20 cellular contexts compared by ENCODE assay signal in genomic region chr1:23427550-23427949, GRCh38. TPM values are rescaled to one million over a fixed set of nuclear protein-coding genes. Genes with fewer than 3 reads are reported as not detected.
A peak's percentile ranks its signal among the peaks of the same experiment; 100 is the strongest.
DNase-seq lines count a peak whose midpoint lies in the region; ATAC-seq, FAIRE-seq and TF ChIP-seq lines count a peak whose summit lies in the region.
"Had no signal": no experiment of that assay in that cellular context is flagged by ENCODE, and none has a peak within 500 bp of the region (broad histone marks: within the 10 kb centered on the region; RNA-seq: fewer than 3 reads in every experiment).

No MANE protein-coding gene starts in this region.

- no peak overlapping the region for H3K4me3 ChIP-seq in BLaER1
- no peak overlapping the region for H3K4me3 ChIP-seq in GM23338
- no peak overlapping the region for H3K4me3 ChIP-seq in GM12878
- H3K4me3 ChIP-seq in small intestine (ENCODE audit: low read depth in 1 of 2, low read length in 2 of 2) = no peak overlapping the region
- H3K4me3 ChIP-seq: GM23248 had no signal

- H3K36me3 ChIP-seq in BLaER1 = peaks cover 15% of the 10 kb centered on the region
- H3K36me3 ChIP-seq in GM23338 (ENCODE audit: insufficient read depth) = no peaks in the 10 kb centered on the region
- no peaks in the 10 kb centered on the region for H3K36me3 ChIP-seq in GM12878 (ENCODE audit: control insufficient read depth in 2 of 2, insufficient read depth in 2 of 2, low read length in 1 of 2)
- no peaks in the 10 kb centered on the region for H3K36me3 ChIP-seq in small intestine (ENCODE audit: control insufficient read depth in 2 of 2, insufficient read depth in 2 of 2, low read length in 2 of 2)
- H3K36me3 ChIP-seq: BE2C had no signal

- FAIRE-seq in GM12878 (lab: Jason Lieb, UNC) = no peak
- FAIRE-seq in small intestine (lab: Jason Lieb, UNC) = no peak
- FAIRE-seq: G401.6, GM19239 had no signal

- H4K20me1 ChIP-seq in BLaER1 = no peaks in the 10 kb centered on the region; the same call in 1 of the 2 replicates
- peaks cover 12% of the 10 kb centered on the region for H4K20me1 ChIP-seq in GM23338 (replicated peaks; ENCODE audit: insufficient read depth)
- no peaks in the 10 kb centered on the region for H4K20me1 ChIP-seq in GM12878 (ENCODE audit: control insufficient read depth, insufficient read depth)

- peaks cover 33% of the 10 kb centered on the region for H3K4me1 ChIP-seq in BLaER1
- peaks cover 4% of the 10 kb centered on the region; the same call in 1 of the 2 replicates for H3K4me1 ChIP-seq in GM23338 (ENCODE audit: insufficient read depth)
- no peaks in the 10 kb centered on the region; the same call in 1 of the 2 replicates for H3K4me1 ChIP-seq in GM12878 (ENCODE audit: control insufficient read depth, insufficient read depth, low read length)
- H3K4me1 ChIP-seq in small intestine (ENCODE audit: control insufficient read depth in 2 of 2, insufficient read depth in 1 of 2, low read depth in 1 of 2, low read length in 1 of 2) = peaks cover 2% of the 10 kb centered on the region in 2 donors

- no peak for TF ChIP-seq POLR2A in GM12878 (IDR thresholded peaks at IDR 0.05; ENCODE audit: low read depth, low read length)

- H3K9me2 ChIP-seq in GM23338 (ENCODE audit: insufficient read depth) = no peaks in the 10 kb centered on the region

- H3K4me1 Mint-ChIP-seq in GM23338 = peaks cover 8% of the 10 kb centered on the region

- 0 out of 2 replicates have a peak, but pooled peaks cover 7% of the 10 kb centered on the region for H3F3A ChIP-seq in GM23338 (replicated peaks; ENCODE audit: low read depth)

- SMC1A ChIA-PET in GM12878 (lab: Charles Lee; ENCODE audit: uncharacterized antibody, unreplicated experiment) = no interaction called here

- no peak for TF ChIP-seq EP300 in GM12878 (IDR thresholded peaks at IDR 0.05; ENCODE audit: borderline replicate concordance in 1 of 2, control insufficient read depth in 1 of 2, low read depth in 2 of 2, low read length in 2 of 2)

- H3K9me3 Mint-ChIP-seq in GM23338 = no peaks in the 10 kb centered on the region
- H3K9me3 Mint-ChIP-seq: CD4-positive, CD25-positive, alpha-beta regulatory T cell; CD8-positive, alpha-beta T cell; H9; HFFc6 had no signal

- no TSS peak for BruUV-seq in GM12878 (replicated peaks; lab: Mats Ljungman, UMichigan)

- H3K27ac ChIP-seq in BLaER1 (no peak overlapping the region), GM23338 (ENCODE audit: low read depth) (no peak overlapping the region), GM12878 (ENCODE audit: control insufficient read depth, insufficient read depth) (no peak overlapping the region), small intestine (ENCODE audit: low read depth in 1 of 2, low read length in 1 of 2) (no peak overlapping the region)
- H3K27ac ChIP-seq: C4-2B, GM23248 had no signal

- CTCF ChIA-PET in GM12878 (lab: Yijun Ruan, JAX) = no interaction called here

- H3K36me3 Mint-ChIP-seq in GM23338 (ENCODE audit: low read depth) = peaks cover 27% of the 10 kb centered on the region
- H3K36me3 Mint-ChIP-seq: CD4-positive, CD25-positive, alpha-beta regulatory T cell; CD8-positive, alpha-beta T cell had no signal

- H3K79me2 ChIP-seq in GM23338 (replicated peaks; ENCODE audit: insufficient read depth) (no peaks in the 10 kb centered on the region), GM12878 (ENCODE audit: control insufficient read depth, insufficient read depth, low read length) (no peaks in the 10 kb centered on the region)

- RAD21 ChIA-PET in GM12878 (lab: Charles Lee; ENCODE audit: unreplicated experiment) = no interaction called here

- H3K27me3 ChIP-seq in BLaER1 (peaks cover 45% of the 10 kb centered on the region), GM23338 (ENCODE audit: insufficient read depth) (peaks cover 62% of the 10 kb centered on the region), GM12878 (replicated peaks in 1 of 2; ENCODE audit: control insufficient read depth in 2 of 2, insufficient read depth in 2 of 2, low read length in 1 of 2) (peaks cover 4 to 6% of the 10 kb centered on the region in 2 experiments; a peak in 3 of 4 replicates), small intestine (ENCODE audit: control insufficient read depth in 2 of 2, insufficient read depth in 2 of 2, low read length in 2 of 2) (no peaks in the 10 kb centered on the region)
- H3K27me3 ChIP-seq: BE2C had no signal

- no peak overlapping the region for H3K4me3 Mint-ChIP-seq in GM23338
- H3K4me3 Mint-ChIP-seq: CD8-positive, alpha-beta T cell; H9; HFFc6 had no signal

- POLR2A ChIA-PET in GM12878 (lab: Charles Lee) = no interaction called here

- ATAC-seq in GM23338 (no peak), GM12878 (no peak)
- ATAC-seq: CD8-positive, alpha-beta T cell; HCT116 had no signal

- TF ChIP-seq CTCF in GM23338 (conservative IDR thresholded peaks at IDR 0.05; ENCODE audit: low read depth in 2 of 2) = no peak
- TF ChIP-seq CTCF in GM12878 (IDR thresholded peaks at IDR 0.05 in 2 of 3, conservative IDR thresholded peaks at IDR 0.05 in 1 of 3; ENCODE audit: control insufficient read depth in 2 of 3, extremely low read depth in 1 of 3, insufficient read depth in 1 of 3, low read depth in 3 of 3, low read length in 3 of 3) = no peak

- TF ChIP-seq RAD21 in GM12878 (IDR thresholded peaks at IDR 0.05; ENCODE audit: insufficient read depth, low read depth, low read length) = no peak

- intact Hi-C loops in GM12878 (cut with micrococcal nuclease; ENCODE audit: unreplicated experiment) = no loop called here

- WGBS in GM12878 (ENCODE audit: insufficient coverage, insufficient replicate concordance, low lambda C conversion rate, missing lambda C conversion rate) = 19% methylated on average over 3 of the region's 3 CpGs
- WGBS in small intestine, 3 donors = 93 to 98% (median 94%) methylated on average over 3 of the region's 3 CpGs

- H3K9ac ChIP-seq in BLaER1 = no peak overlapping the region
- H3K9ac ChIP-seq in GM12878 (ENCODE audit: control insufficient read depth, insufficient read depth, low read length) = no peak overlapping the region
- H3K9ac ChIP-seq: GM23248 had no signal

- DNase-seq in GM23338 (ENCODE audit: low spot score) = no peak
- DNase-seq in GM12878 (ENCODE audit: low read depth, low spot score) = no peak
- no peak for DNase-seq in Ammon's horn (ENCODE audit: low spot score)
- no peak for DNase-seq in occipital lobe (lab: John Stamatoyannopoulos, UW)
- DNase-seq in small intestine = no peak
- DNase-seq: BE2C; Caco-2; CD4-positive, CD25-positive, alpha-beta regulatory T cell; CD8-positive, alpha-beta T cell; DMS153; DND-41; GM23248; H9; HFFc6 had no signal

- H3K4me2 ChIP-seq in BLaER1 (peak overlapping the region; percentile 51; the same call in 1 of the 2 replicates), GM23338 (no peak overlapping the region), GM12878 (ENCODE audit: control insufficient read depth, insufficient read depth) (no peak overlapping the region)

- H2AFZ ChIP-seq in GM23338 (no peak overlapping the region), GM12878 (ENCODE audit: control insufficient read depth, low read depth, low read length) (no peak overlapping the region)
- H2AFZ ChIP-seq: GM23248 had no signal

- H3K27me3 Mint-ChIP-seq in GM23338 (ENCODE audit: insufficient read depth, low read depth, poor library complexity) = peaks cover 54% of the 10 kb centered on the region

- in situ Hi-C loops in GM12878 (cut with MboI) = no loop called here

- no peak overlapping the region for H3K27ac Mint-ChIP-seq in GM23338
- H3K27ac Mint-ChIP-seq: CD8-positive, alpha-beta T cell; H9; HFFc6 had no signal

- H3K9me3 ChIP-seq in BLaER1 = no peaks in the 10 kb centered on the region
- H3K9me3 ChIP-seq in GM12878 (replicated peaks; ENCODE audit: control insufficient read depth, insufficient read depth, low read length) = no peaks in the 10 kb centered on the region
- H3K9me3 ChIP-seq in small intestine (ENCODE audit: control insufficient read depth, low read depth) = no peaks in the 10 kb centered on the region
- H3K9me3 ChIP-seq: BE2C, Caco-2 had no signal

RNA-seq across cellular contexts. Expression of gene TCEA3, which starts 3.0 kb away (rescaled TPM):
- total RNA-seq in GM23338 (2014; rRNA removed; shearing (Covaris generic)) = not detected in 2 replicates
- polyA plus RNA-seq in GM23338 (2016; fragmentation: Nextera tagmentation; extraction: Ambion mirVana) (0.19 TPM in 1 of 2 replicates, not detected in the other), GM12878 (2011; rRNA removed) (0.08 TPM in 1 of 2 replicates, not detected in the other), GM12878 (2014; fragmentation: Illumina TruSeq; extraction: Trizol) (0.27 TPM in 1 of 2 replicates, not detected in the other), GM12878 (2014; fragmentation: Nextera tagmentation; extraction: Ambion mirVana) (not detected), GM12878 (2014; rRNA removed) (0.06 TPM in 1 of 2 replicates, not detected in the other), GM12878 (2016; fragmentation: Nextera tagmentation; extraction: Ambion mirVana) (not detected), small intestine (10 to 100 TPM; 20.5 to 36.9 (median 27.8) TPM)
- not detected in 2 replicates for total RNA-seq in GM12878 (2013; cell fraction: nucleolus; rRNA removed)
- total RNA-seq in GM12878 (2014; rRNA removed) (0.23 TPM in 1 of 2 replicates, not detected in the other), GM12878 (2014; rRNA removed; fragmentation: Illumina TruSeq; extraction: Trizol) (not detected in 2 replicates), GM12878 (2021) (0.37 TPM in 1 of 2 replicates, not detected in the other), occipital lobe (4.8 TPM)
- polyA plus RNA-seq in GM12878 (2011; ENCODE audit: low read depth) = not detected
- 0.03 and 0.12 TPM in 2 replicates for polyA plus RNA-seq in GM12878 (2011; cell fraction: cytosol; rRNA removed)
- polyA plus RNA-seq in GM12878 (2011; cell fraction: nucleus; rRNA removed) = 0.10 and 0.36 TPM in 2 replicates
- polyA plus RNA-seq in GM12878 (2012) = 0.16 and 0.18 TPM in 2 replicates
- polyA minus RNA-seq in GM12878 (2011; rRNA and poly(A)+ RNA removed) = not detected in 2 replicates
- polyA minus RNA-seq in GM12878 (2011; cell fraction: cytosol; rRNA and poly(A)+ RNA removed) = not detected in 2 replicates
- not detected in 2 replicates for polyA minus RNA-seq in GM12878 (2011; cell fraction: nucleus; rRNA and poly(A)+ RNA removed)
- total RNA-seq: A172 had no signal

RNA-seq across cellular contexts. Expression of gene ASAP3, which starts 56.4 kb away (rescaled TPM):
- 78.3 and 98.2 TPM in 2 replicates for total RNA-seq in GM23338 (2014; rRNA removed; shearing (Covaris generic))
- polyA plus RNA-seq in GM23338 (2016; fragmentation: Nextera tagmentation; extraction: Ambion mirVana) (28.0 and 31.3 TPM in 2 replicates), GM12878 (2011; rRNA removed) (0.04 TPM in 1 of 2 replicates, not detected in the other), GM12878 (2014; fragmentation: Illumina TruSeq; extraction: Trizol) (0.34 and 0.76 TPM in 2 replicates), GM12878 (2014; fragmentation: Nextera tagmentation; extraction: Ambion mirVana) (under 1 TPM in 1 of 2 experiments, not detected in 1; 0.07 TPM), GM12878 (2014; rRNA removed) (0.44 and 0.65 TPM in 2 replicates), GM12878 (2016; fragmentation: Nextera tagmentation; extraction: Ambion mirVana) (under 1 TPM; 0.33 to 0.34 TPM), small intestine (1 to 10 TPM; 1.9 to 8.6 (median 2.2) TPM)
- not detected in 2 replicates for total RNA-seq in GM12878 (2013; cell fraction: nucleolus; rRNA removed)
- total RNA-seq in GM12878 (2014; rRNA removed) (0.44 and 0.56 TPM in 2 replicates), GM12878 (2014; rRNA removed; fragmentation: Illumina TruSeq; extraction: Trizol) (0.13 and 0.18 TPM in 2 replicates), GM12878 (2021) (0.66 and 0.92 TPM in 2 replicates), occipital lobe (10.0 TPM)
- polyA plus RNA-seq in GM12878 (2011; ENCODE audit: low read depth) = not detected
- 0.03 TPM in 2 replicates for polyA plus RNA-seq in GM12878 (2011; cell fraction: cytosol; rRNA removed)
- 0.24 and 0.29 TPM in 2 replicates for polyA plus RNA-seq in GM12878 (2011; cell fraction: nucleus; rRNA removed)
- polyA plus RNA-seq in GM12878 (2012) = not detected in 2 replicates
- polyA minus RNA-seq in GM12878 (2011; rRNA and poly(A)+ RNA removed) = not detected in 2 replicates
- not detected in 2 replicates for polyA minus RNA-seq in GM12878 (2011; cell fraction: cytosol; rRNA and poly(A)+ RNA removed)
- polyA minus RNA-seq in GM12878 (2011; cell fraction: nucleus; rRNA and poly(A)+ RNA removed) = not detected in 2 replicates

RNA-seq across cellular contexts. Expression of gene ZNF436, which starts 57.9 kb away (rescaled TPM):
- total RNA-seq in GM23338 (2014; rRNA removed; shearing (Covaris generic)) = 1.0 and 2.2 TPM in 2 replicates
- polyA plus RNA-seq in GM23338 (2016; fragmentation: Nextera tagmentation; extraction: Ambion mirVana) (0.23 and 0.33 TPM in 2 replicates), GM12878 (2011; rRNA removed) (4.7 and 6.3 TPM in 2 replicates), GM12878 (2014; fragmentation: Illumina TruSeq; extraction: Trizol) (3.4 and 4.5 TPM in 2 replicates), GM12878 (2014; fragmentation: Nextera tagmentation; extraction: Ambion mirVana) (1 to 10 TPM in 1 of 2 experiments, under 1 TPM in 1; 0.85 to 1.1 TPM), GM12878 (2014; rRNA removed) (1.8 and 1.9 TPM in 2 replicates), GM12878 (2016; fragmentation: Nextera tagmentation; extraction: Ambion mirVana) (1 to 10 TPM; 2.6 to 2.9 TPM), small intestine (1 to 10 TPM; 3.8 to 4.9 (median 4.0) TPM)
- total RNA-seq in GM12878 (2013; cell fraction: nucleolus; rRNA removed) = 11.6 and 13.0 TPM in 2 replicates
- total RNA-seq in GM12878 (2014; rRNA removed) (3.4 and 3.8 TPM in 2 replicates), GM12878 (2014; rRNA removed; fragmentation: Illumina TruSeq; extraction: Trizol) (3.5 and 3.8 TPM in 2 replicates), GM12878 (2021) (3.1 and 3.2 TPM in 2 replicates), occipital lobe (95.8 TPM)
- polyA plus RNA-seq in GM12878 (2011; ENCODE audit: low read depth) = 1.8 TPM
- 2.2 and 2.6 TPM in 2 replicates for polyA plus RNA-seq in GM12878 (2011; cell fraction: cytosol; rRNA removed)
- 4.5 and 5.6 TPM in 2 replicates for polyA plus RNA-seq in GM12878 (2011; cell fraction: nucleus; rRNA removed)
- 1.7 and 2.9 TPM in 2 replicates for polyA plus RNA-seq in GM12878 (2012)
- 6.4 and 6.9 TPM in 2 replicates for polyA minus RNA-seq in GM12878 (2011; rRNA and poly(A)+ RNA removed)
- 2.3 and 2.5 TPM in 2 replicates for polyA minus RNA-seq in GM12878 (2011; cell fraction: cytosol; rRNA and poly(A)+ RNA removed)
- 5.6 TPM in 2 replicates for polyA minus RNA-seq in GM12878 (2011; cell fraction: nucleus; rRNA and poly(A)+ RNA removed)
